In genomic region chr6:20833881-20834515, GRCh38 we compare ENCODE assay signal across 26 cellular contexts.
A peak's percentile ranks its signal among the peaks of the same experiment; 100 is the strongest.
DNase-seq lines count a peak whose midpoint lies in the region; ATAC-seq and TF ChIP-seq lines count a peak whose summit lies in the region.
"Had no signal": no experiment of that assay in that cellular context is flagged by ENCODE, and none has a peak within 500 bp of the region (broad histone marks: within the 10 kb centered on the region; RNA-seq: fewer than 3 reads in every experiment).

No MANE protein-coding gene starts in this region.

- H3K4me1 Mint-ChIP-seq in stimulated activated naive CD8-positive, alpha-beta T cell treated with anti-CD3 and anti-CD28 coated beads, Interleukin-15, amount 100 ng/mL, for 72 hours, result peaks cover 27% of the 10 kb centered on the region
- H3K4me1 Mint-ChIP-seq: CD14-positive monocyte had no signal

- POLR2A ChIA-PET in GM10248 (lab: Yijun Ruan, JAX), result no interaction called here

- in situ Hi-C loops in mammary epithelial cell (cut with MboI; ENCODE audit: low sequenced_read_pairs in 2 of 2), result no loop called here

- dilution Hi-C loops in mammary epithelial cell (cut with HindIII; ENCODE audit: low sequenced_read_pairs), result no loop called here

- CTCF ChIA-PET in mammary epithelial cell (lab: Charles Lee; ENCODE audit: low non-redundant PET), result no interaction called here
- CTCF ChIA-PET in GM10248 (lab: Yijun Ruan, JAX), result interaction anchor here (1.2 to 2.2 kb wide), 2 partner anchors 9 to 33 kb away, joined by 3 to 9 read pairs; no protein-coding TSS in a partner anchor

- H3K4me3 ChIP-seq in Loucy (ENCODE audit: low read length, poor library complexity, severe bottlenecking) (no peak overlapping the region), mammary epithelial cell (replicated peaks in 1 of 3; ENCODE audit: insufficient read depth in 1 of 3, low read depth in 2 of 3, low read length in 3 of 3) (no peak overlapping the region)
- H3K4me3 ChIP-seq: SJCRH30, thoracic aorta, vagina had no signal

- H3K27ac Mint-ChIP-seq in stimulated activated naive CD8-positive, alpha-beta T cell treated with anti-CD3 and anti-CD28 coated beads, Interleukin-15, amount 100 ng/mL, for 72 hours, result no peak overlapping the region
- H3K27ac Mint-ChIP-seq: activated naive CD4-positive, alpha-beta T cell treated with anti-CD3 and anti-CD28 coated beads, Interleukin-2, amount 50 U/mL, for 72 hours; CD14-positive monocyte; HFFc6; stimulated activated naive B cell treated with anti-CD40 and anti-IgM and Interleukin-4, amounts not matched to agents 10 μg/mL and 1 μg/mL and 100 μg/mL, for 72 hours had no signal

- peak; percentile 58 for DNase-seq in mammary epithelial cell
- DNase-seq in islet precursor cell, result peak; percentile 92
- DNase-seq in GM10248 (ENCODE audit: extremely low spot score), result no peak
- no peak for DNase-seq in stimulated activated naive CD8-positive, alpha-beta T cell treated with anti-CD3 and anti-CD28 coated beads, Interleukin-15, amount 100 ng/mL, for 72 hours
- no peak for DNase-seq in UCSD-AML1 (lab: John Stamatoyannopoulos, UW; ENCODE audit: unreplicated experiment)
- DNase-seq: activated CD4-positive, alpha-beta T cell treated with anti-CD3 and anti-CD28 coated beads, Interleukin-2, amount 50 U/mL, for 1 hour; DMS 273 treated with DMSO at 0.1 percent for 48 hours; HFFc6; Karpas-422; left colon; NCI-H1694; NCI-H2171; NCI-H524 treated with DMSO at 0.1 percent for 48 hours; NK-92 treated with Interleukin-12 subunit alpha and Interleukin-12 subunit beta, amount 100 ng/mL, for 24 hours; SJCRH30; stimulated activated CD4-positive, alpha-beta T cell treated with anti-CD3 and anti-CD28 coated beads, Interleukin-12 subunit alpha, Interleukin-12 subunit beta, amount 100 ng/mL, for 4 hours; stimulated activated CD4-positive, alpha-beta T cell treated with anti-CD3 and anti-CD28 coated beads, Interleukin-4, amount 100 ng/mL, for 24 hours; stimulated activated naive B cell treated with anti-CD40 and anti-IgM and Interleukin-4, amounts not matched to agents 10 μg/mL and 1 μg/mL and 100 μg/mL, for 72 hours had no signal

- H3K9me2 ChIP-seq in Loucy (replicated peaks; ENCODE audit: low read depth, low read length), result no peaks in the 10 kb centered on the region

- H3K4me1 ChIP-seq in Loucy (ENCODE audit: insufficient read depth, low read length, poor library complexity, severe bottlenecking), result peaks cover 31% of the 10 kb centered on the region
- peaks cover 23% of the 10 kb centered on the region for H3K4me1 ChIP-seq in mammary epithelial cell (ENCODE audit: insufficient read depth, low read length)
- H3K4me1 ChIP-seq: SJCRH30, vagina had no signal

- intact Hi-C loops in mammary epithelial cell (cut with micrococcal nuclease), result no loop called here

- no TSS peak for BruUV-seq in mammary epithelial cell (replicated peaks; lab: Mats Ljungman, UMichigan)

- H3K27ac ChIP-seq in mammary epithelial cell (ENCODE audit: insufficient read depth, low read depth, low read length), result no peak overlapping the region
- H3K27ac ChIP-seq: SJCRH30, thoracic aorta, vagina had no signal

- no peak for ATAC-seq in HG03442 (IDR thresholded peaks at IDR 0.05; ENCODE audit: unreplicated experiment)
- no peak for ATAC-seq in stimulated activated naive CD8-positive, alpha-beta T cell treated with anti-CD3 and anti-CD28 coated beads, Interleukin-15, amount 100 ng/mL, for 72 hours
- ATAC-seq: activated naive CD4-positive, alpha-beta T cell treated with anti-CD3 and anti-CD28 coated beads, Interleukin-2, amount 50 U/mL, for 72 hours; left colon; naive thymus-derived CD4-positive, alpha-beta T cell; Panc1; stimulated activated naive B cell treated with anti-CD40 and anti-IgM and Interleukin-4, amounts not matched to agents 10 μg/mL and 1 μg/mL and 100 μg/mL, for 72 hours had no signal

- no peaks in the 10 kb centered on the region for H3K9me3 ChIP-seq in Loucy (ENCODE audit: insufficient read depth, low read depth, low read length)
- H3K9me3 ChIP-seq in mammary epithelial cell (replicated peaks; ENCODE audit: insufficient read depth, low read length), result no peaks in the 10 kb centered on the region
- H3K9me3 ChIP-seq: SJCRH30, thoracic aorta, vagina had no signal

- no peaks in the 10 kb centered on the region for H3F3A ChIP-seq in Loucy (ENCODE audit: low read depth)

- no peak overlapping the region for H3K4me3 Mint-ChIP-seq in stimulated activated naive CD8-positive, alpha-beta T cell treated with anti-CD3 and anti-CD28 coated beads, Interleukin-15, amount 100 ng/mL, for 72 hours
- H3K4me3 Mint-ChIP-seq: CD14-positive monocyte; HFFc6; stimulated activated naive B cell treated with anti-CD40 and anti-IgM and Interleukin-4, amounts not matched to agents 10 μg/mL and 1 μg/mL and 100 μg/mL, for 72 hours had no signal

- H3K36me3 ChIP-seq in Loucy (ENCODE audit: insufficient read depth, low read length) (no peaks in the 10 kb centered on the region), mammary epithelial cell (ENCODE audit: insufficient read depth, low read length) (no peaks in the 10 kb centered on the region)
- H3K36me3 ChIP-seq: SJCRH30, thoracic aorta, vagina had no signal

- no peaks in the 10 kb centered on the region for H3K9me3 Mint-ChIP-seq in stimulated activated naive CD8-positive, alpha-beta T cell treated with anti-CD3 and anti-CD28 coated beads, Interleukin-15, amount 100 ng/mL, for 72 hours
- H3K9me3 Mint-ChIP-seq: activated naive CD4-positive, alpha-beta T cell treated with anti-CD3 and anti-CD28 coated beads, Interleukin-2, amount 50 U/mL, for 72 hours; HFFc6; stimulated activated naive B cell treated with anti-CD40 and anti-IgM and Interleukin-4, amounts not matched to agents 10 μg/mL and 1 μg/mL and 100 μg/mL, for 72 hours had no signal

- H3K27me3 Mint-ChIP-seq in stimulated activated naive CD8-positive, alpha-beta T cell treated with anti-CD3 and anti-CD28 coated beads, Interleukin-15, amount 100 ng/mL, for 72 hours, result no peaks in the 10 kb centered on the region
- H3K27me3 Mint-ChIP-seq: naive thymus-derived CD4-positive, alpha-beta T cell; stimulated activated naive B cell treated with anti-CD40 and anti-IgM and Interleukin-4, amounts not matched to agents 10 μg/mL and 1 μg/mL and 100 μg/mL, for 72 hours had no signal

- H3K27me3 ChIP-seq in Loucy (ENCODE audit: insufficient read depth, low read length, poor library complexity, severe bottlenecking) (no peaks in the 10 kb centered on the region), mammary epithelial cell (ENCODE audit: insufficient read depth, low read length) (no peaks in the 10 kb centered on the region)
- H3K27me3 ChIP-seq: SJCRH30, vagina had no signal

- WGBS in mammary epithelial cell (ENCODE audit: low coverage, missing lambda C conversion rate), result 9% methylated on average over 7 of the region's 8 CpGs

- H3K4me2 ChIP-seq in Loucy (ENCODE audit: low read depth, low read length, poor library complexity, severe bottlenecking), result peak overlapping the region; percentile 12
- peak overlapping the region; percentile 17 for H3K4me2 ChIP-seq in mammary epithelial cell (ENCODE audit: insufficient read depth, low read depth, low read length)

- H3K9ac ChIP-seq in Loucy (ENCODE audit: low read depth, low read length, poor library complexity, severe bottlenecking), result no peak overlapping the region
- H3K9ac ChIP-seq in mammary epithelial cell (ENCODE audit: insufficient read depth, low read length), result no peak overlapping the region

- H4K20me1 ChIP-seq in Loucy (ENCODE audit: insufficient read depth, low read length, poor library complexity, severe bottlenecking) (no peaks in the 10 kb centered on the region), mammary epithelial cell (ENCODE audit: insufficient read depth, low read length) (no peaks in the 10 kb centered on the region)

- H2AFZ ChIP-seq in Loucy (ENCODE audit: low read length), result no peak overlapping the region
- peak overlapping the region; percentile 50 for H2AFZ ChIP-seq in mammary epithelial cell (ENCODE audit: low read depth, low read length)

- H3K79me2 ChIP-seq in Loucy (ENCODE audit: insufficient read depth, low read length) (no peaks in the 10 kb centered on the region), mammary epithelial cell (ENCODE audit: insufficient read depth, low read length) (no peaks in the 10 kb centered on the region)

- no peak for TF ChIP-seq CTCF in Loucy (conservative IDR thresholded peaks at IDR 0.05; ENCODE audit: low read length)
- no peak for TF ChIP-seq CTCF in mammary epithelial cell (conservative IDR thresholded peaks at IDR 0.05 in 1 of 2, IDR thresholded peaks at IDR 0.05 in 1 of 2; ENCODE audit: extremely low read depth in 1 of 2, insufficient read depth in 1 of 2, low read depth in 1 of 2, low read length in 2 of 2)
- no peak for TF ChIP-seq CTCF in GM10248 (IDR thresholded peaks at IDR 0.05; ENCODE audit: control extremely low read depth, extremely low read depth, low read depth, missing control alignments)

Comparison
In these comparisons a context has a peak if more than half of its experiments do, and no peak if none do; other contexts are left out.
1. DNase-seq: peak in mammary epithelial cell (single experiment) and islet precursor cell (single experiment); none in GM10248 (single experiment), stimulated activated naive CD8-positive, alpha-beta T cell treated with anti-CD3 and anti-CD28 coated beads, Interleukin-15, amount 100 ng/mL, for 72 hours (0 of 2) and UCSD-AML1 (single experiment).